ENCODE assay signal across 15 cellular contexts in the genomic region with DNA sequence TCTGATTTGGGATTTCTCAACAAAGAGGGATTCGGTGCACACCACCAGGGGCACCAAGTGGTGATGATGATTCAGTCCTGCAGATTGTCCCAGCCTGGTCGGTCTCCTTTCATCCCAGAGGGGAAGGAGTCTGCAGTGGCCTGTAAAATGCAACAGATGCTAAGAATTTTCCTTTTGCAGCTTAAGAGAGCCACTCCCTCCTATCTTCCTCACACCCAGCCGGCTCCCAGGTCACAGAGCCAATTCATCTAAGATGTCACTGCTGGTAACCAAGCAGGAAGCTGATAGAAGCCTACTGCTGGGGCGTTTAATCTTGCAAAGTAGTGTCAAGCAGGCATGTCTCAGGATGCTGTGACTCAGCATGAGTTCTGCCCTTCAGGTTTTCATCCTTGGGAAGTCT.
DNase-seq lines count a peak whose midpoint lies in the region; ATAC-seq and TF ChIP-seq lines count a peak whose summit lies in the region.
"Had no signal": no experiment of that assay in that cellular context is flagged by ENCODE, and none has a peak within 500 bp of the region (broad histone marks: within the 10 kb centered on the region; RNA-seq: fewer than 3 reads in every experiment).

No MANE protein-coding gene starts in this region.

- no peaks in the 10 kb centered on the region for H3K27me3 ChIP-seq in mesendoderm (ENCODE audit: insufficient read depth, low read length, poor library complexity)
- H3K27me3 ChIP-seq in stomach = no peaks in the 10 kb centered on the region
- H3K27me3 ChIP-seq: Peyer's patch, transverse colon had no signal

- no CpG with 5 or more reads among the region's 4 CpGs for WGBS in mesendoderm (ENCODE audit: extremely low coverage, insufficient coverage, low lambda C conversion rate)
- WGBS in stomach, 5 donors = 41 to 56% (median 44%) methylated on average over 4 of the region's 4 CpGs

- peaks cover 25 to 33% of the 10 kb centered on the region in 2 donors for H3K4me1 Mint-ChIP-seq in effector memory CD8-positive, alpha-beta T cell (ENCODE audit: low read depth in 2 of 2)

- H3K18ac ChIP-seq in mesendoderm (ENCODE audit: low read length) = peak overlapping the region; percentile 86

- H2BK15ac ChIP-seq in mesendoderm (replicated peaks; ENCODE audit: low read depth) = no peak overlapping the region

- H3K27ac ChIP-seq in mesendoderm (ENCODE audit: low read depth, low read length) (peak overlapping the region; percentile 76), stomach (no peak overlapping the region)
- H3K27ac ChIP-seq: gastroesophageal sphincter, Peyer's patch, transverse colon had no signal

- H3K9me3 ChIP-seq in stomach = no peaks in the 10 kb centered on the region
- H3K9me3 ChIP-seq: gastroesophageal sphincter, Peyer's patch, transverse colon had no signal

- H3K4ac ChIP-seq in mesendoderm (ENCODE audit: low read depth, low read length) = no peak overlapping the region

- DNase-seq in ELF-1 (ENCODE audit: low read depth, low spot score) (peak; percentile 83), HT1080 (ENCODE audit: low read depth) (peak; percentile 82), mesendoderm (peak; percentile 99), stomach (no peak), NCI-H774 (lab: John Stamatoyannopoulos, UW) (no peak)
- no peak for DNase-seq in effector memory CD8-positive, alpha-beta T cell
- DNase-seq: activated B cell treated with CpG ODN at 0.5 μM for 24 hours; activated naive CD8-positive, alpha-beta T cell treated with anti-CD3 and anti-CD28 coated beads, Interleukin-2, amount 10 ng/mL, durations not matched to agents 7 days and 5 days; NCI-H2029 treated with DMSO at 0.1 percent for 48 hours; NCI-H526 treated with DMSO at 0.1 percent for 48 hours; Peyer's patch; transverse colon had no signal

- no peaks in the 10 kb centered on the region for H3K79me1 ChIP-seq in mesendoderm (ENCODE audit: low read length)

- no peak overlapping the region for H3K23ac ChIP-seq in mesendoderm (ENCODE audit: low read length)

- no peak for TF ChIP-seq POLR2A in stomach (IDR thresholded peaks at IDR 0.05)

- no peak overlapping the region for H3K4me2 ChIP-seq in mesendoderm (ENCODE audit: low read length)

- no peak for ATAC-seq in effector memory CD8-positive, alpha-beta T cell (replicated peaks)
- ATAC-seq in HG03354 (IDR thresholded peaks at IDR 0.05; ENCODE audit: poor library complexity, severe bottlenecking, unreplicated experiment) (no peak), GM18519 (IDR thresholded peaks at IDR 0.05; ENCODE audit: low FRiP score, unreplicated experiment) (no peak)
- ATAC-seq: gastroesophageal sphincter had no signal

- no peaks in the 10 kb centered on the region for H3K79me2 ChIP-seq in mesendoderm (ENCODE audit: control insufficient read depth, insufficient read depth, low read length)

- H3K4me3 Mint-ChIP-seq in effector memory CD8-positive, alpha-beta T cell = no peak overlapping the region
- H3K4me3 Mint-ChIP-seq: activated B cell treated with CpG ODN at 0.5 μM for 24 hours; activated naive CD8-positive, alpha-beta T cell treated with anti-CD3 and anti-CD28 coated beads, Interleukin-2, amount 10 ng/mL, durations not matched to agents 7 days and 5 days had no signal

- no peak overlapping the region for H3K56ac ChIP-seq in mesendoderm (ENCODE audit: low read length)

- H3K9ac ChIP-seq in mesendoderm (ENCODE audit: low read length) = no peak overlapping the region

- H3K36me3 ChIP-seq in mesendoderm (ENCODE audit: control insufficient read depth, insufficient read depth, low read length) (no peaks in the 10 kb centered on the region), stomach (no peaks in the 10 kb centered on the region)
- H3K36me3 ChIP-seq: gastroesophageal sphincter, Peyer's patch, transverse colon had no signal

- H3K4me1 ChIP-seq in mesendoderm (ENCODE audit: control insufficient read depth, low read depth, low read length) (peaks cover 22% of the 10 kb centered on the region), stomach (peaks cover 0 to 9% (median 0%) of the 10 kb centered on the region in 4 donors)
- H3K4me1 ChIP-seq: gastroesophageal sphincter, Peyer's patch had no signal

- intact Hi-C loops in stomach (cut with DNase I; ENCODE audit: low total_unique reads) = no loop called here

- peaks cover 6% of the 10 kb centered on the region for H3K36me3 Mint-ChIP-seq in effector memory CD8-positive, alpha-beta T cell (ENCODE audit: insufficient read depth)

- H3K4me3 ChIP-seq in mesendoderm (ENCODE audit: low read length) (no peak overlapping the region), stomach (no peak overlapping the region)
- H3K4me3 ChIP-seq: gastroesophageal sphincter, Peyer's patch, transverse colon had no signal

- H4K8ac ChIP-seq in mesendoderm (ENCODE audit: low read depth, low read length) = no peak overlapping the region

- TF ChIP-seq CTCF in stomach (IDR thresholded peaks at IDR 0.05) = no peak

- TF ChIP-seq EP300 in stomach (IDR thresholded peaks at IDR 0.05) = no peak

- H2BK120ac ChIP-seq in mesendoderm (ENCODE audit: low read depth, low read length) = no peak overlapping the region

- peak overlapping the region; percentile 74 to 84 for H3K27ac Mint-ChIP-seq in effector memory CD8-positive, alpha-beta T cell
- H3K27ac Mint-ChIP-seq: activated B cell treated with CpG ODN at 0.5 μM for 24 hours; activated naive CD8-positive, alpha-beta T cell treated with anti-CD3 and anti-CD28 coated beads, Interleukin-2, amount 10 ng/mL, durations not matched to agents 7 days and 5 days had no signal

- no peak overlapping the region for H4K5ac ChIP-seq in mesendoderm (ENCODE audit: low read length)

- no peaks in the 10 kb centered on the region for H3K27me3 Mint-ChIP-seq in effector memory CD8-positive, alpha-beta T cell
- H3K27me3 Mint-ChIP-seq: activated B cell treated with CpG ODN at 0.5 μM for 24 hours had no signal

- no peak overlapping the region for H2BK5ac ChIP-seq in mesendoderm (ENCODE audit: low read length)

- no peaks in the 10 kb centered on the region for H3K9me3 Mint-ChIP-seq in effector memory CD8-positive, alpha-beta T cell
- H3K9me3 Mint-ChIP-seq: activated B cell treated with CpG ODN at 0.5 μM for 24 hours; activated naive CD8-positive, alpha-beta T cell treated with anti-CD3 and anti-CD28 coated beads, Interleukin-2, amount 10 ng/mL, durations not matched to agents 7 days and 5 days had no signal

- no peak overlapping the region for H2AK5ac ChIP-seq in mesendoderm (ENCODE audit: low read length)

Comparison
In these comparisons a context has a peak if more than half of its experiments do, and no peak if none do; other contexts are left out.
1. DNase-seq: peak in ELF-1 (single experiment), HT1080 (single experiment) and mesendoderm (single experiment); none in effector memory CD8-positive, alpha-beta T cell (0 of 3), stomach (single experiment) and NCI-H774 (single experiment).